11 cellular contexts compared by ENCODE assay signal in the genomic region with DNA sequence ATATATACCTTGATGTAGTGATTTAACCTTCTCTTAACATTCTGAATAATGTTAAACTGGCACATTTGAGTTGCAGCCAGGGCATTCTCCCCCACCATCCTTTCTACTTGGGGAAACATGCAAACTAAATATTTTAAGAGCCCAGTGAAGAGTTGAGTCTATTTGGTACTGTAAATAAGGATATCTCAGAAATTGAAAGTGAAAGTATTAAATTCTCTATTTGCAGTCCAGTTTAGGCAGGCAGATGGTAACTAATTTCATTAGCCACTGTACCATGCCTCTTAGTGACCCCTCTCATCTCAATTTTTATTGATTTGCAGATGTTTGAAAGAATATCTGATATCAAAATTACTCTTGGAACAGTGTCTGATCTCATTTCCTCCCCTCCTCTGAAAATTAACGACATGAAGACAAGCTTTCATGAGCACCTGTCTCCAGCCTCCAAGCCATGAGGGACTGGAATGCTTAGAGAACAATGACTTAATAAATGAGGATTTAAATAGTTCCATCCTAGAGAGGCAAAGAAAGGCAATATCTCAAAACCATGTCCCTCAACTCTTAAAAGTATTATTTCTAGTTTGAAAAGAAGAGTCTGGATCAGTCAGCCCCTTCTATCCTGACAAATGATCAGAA.
DNase-seq lines count a peak whose midpoint lies in the region; ATAC-seq and TF ChIP-seq lines count a peak whose summit lies in the region.
"Had no signal": no experiment of that assay in that cellular context is flagged by ENCODE, and none has a peak within 500 bp of the region (broad histone marks: within the 10 kb centered on the region; RNA-seq: fewer than 3 reads in every experiment).

No MANE protein-coding gene starts in this region.

- DNase-seq in lower lobe of right lung: no peak
- no peak for DNase-seq in mucosa of descending colon
- no peak for DNase-seq in SKM-1 treated with dmso at 0.1 percent for 144 hours (lab: John Stamatoyannopoulos, UW; ENCODE audit: unreplicated experiment)
- DNase-seq in NCI-H82 (lab: John Stamatoyannopoulos, UW): no peak
- no peak for DNase-seq in GM13976 (ENCODE audit: low spot score)
- DNase-seq: NCI-H187, SW 1271 had no signal

- no peak for TF ChIP-seq CTCF in lower lobe of right lung (IDR thresholded peaks at IDR 0.05)
- no peak for TF ChIP-seq CTCF in mucosa of descending colon (IDR thresholded peaks at IDR 0.05)
- no peak for TF ChIP-seq CTCF in GM13976 (IDR thresholded peaks at IDR 0.05; ENCODE audit: borderline replicate concordance, control extremely low read depth, extremely low read depth, insufficient read depth, missing control alignments)

- H3K36me3 ChIP-seq in BLaER1 (no peaks in the 10 kb centered on the region), lower lobe of right lung (no peaks in the 10 kb centered on the region), mucosa of descending colon (ENCODE audit: low read depth) (no peaks in the 10 kb centered on the region)

- H3K4me1 ChIP-seq in BLaER1 (peaks cover 8% of the 10 kb centered on the region; the same call in 1 of the 2 replicates), lower lobe of right lung (peaks cover 14% of the 10 kb centered on the region), mucosa of descending colon (ENCODE audit: low read depth) (no peaks in the 10 kb centered on the region)

- no peak overlapping the region for H3K9ac ChIP-seq in BLaER1

- H3K4me3 ChIP-seq in BLaER1 (no peak overlapping the region), lower lobe of right lung (peak overlapping the region; percentile 7), mucosa of descending colon (no peak overlapping the region)

- no peaks in the 10 kb centered on the region for H3K27me3 ChIP-seq in BLaER1
- H3K27me3 ChIP-seq in lower lobe of right lung (ENCODE audit: low read depth): no peaks in the 10 kb centered on the region

- in situ Hi-C loops in GM13976 (cut with MboI; ENCODE audit: low sequenced_read_pairs, unreplicated experiment): no loop called here

- intact Hi-C loops in lower lobe of right lung (cut with DNase I): no loop called here
- intact Hi-C loops in mucosa of descending colon (cut with DNase I, micrococcal nuclease): no loop called here

- H3K27ac ChIP-seq in BLaER1 (peak overlapping the region; percentile 15; the same call in 1 of the 2 replicates), lower lobe of right lung (peak overlapping the region; percentile 2)

- no peaks in the 10 kb centered on the region for H4K20me1 ChIP-seq in BLaER1

- ATAC-seq in GM18498 (IDR thresholded peaks at IDR 0.05; ENCODE audit: unreplicated experiment) (peak; percentile 61), SK-N-SH treated with all-trans-retinoic acid at 6 μM for 48 hours (peak; percentile 47), lower lobe of right lung (peak in 1 of 2 donors; percentile 53), mucosa of descending colon (no peak)
- ATAC-seq: activated naive CD4-positive, alpha-beta T cell treated with anti-CD3 and anti-CD28 coated beads, Interleukin-2, amount 50 U/mL, for 72 hours had no signal

- H3K4me2 ChIP-seq in BLaER1: peak overlapping the region; percentile 53

- H3K9me3 ChIP-seq in BLaER1: no peaks in the 10 kb centered on the region
- no peaks in the 10 kb centered on the region for H3K9me3 ChIP-seq in lower lobe of right lung
- no peaks in the 10 kb centered on the region for H3K9me3 ChIP-seq in mucosa of descending colon

TF ChIP-seq in SK-N-SH treated with all-trans-retinoic acid at 6 μM for 48 hours, 23 proteins besides CTCF, POLR2A, EP300 and RAD21:
- TF ChIP-seq ZNF8 (CRISPR knock-in tag; IDR thresholded peaks at IDR 0.05) (no peak), PPARA (CRISPR knock-in tag; IDR thresholded peaks at IDR 0.05; ENCODE audit: borderline replicate concordance) (no peak), GLIS3 (CRISPR knock-in tag; IDR thresholded peaks at IDR 0.05) (no peak), RARB (CRISPR knock-in tag; IDR thresholded peaks at IDR 0.05) (no peak), ESRRG (CRISPR knock-in tag; IDR thresholded peaks at IDR 0.05) (no peak), ZFP30 (CRISPR knock-in tag; IDR thresholded peaks at IDR 0.05) (no peak), ZNF70 (CRISPR knock-in tag; IDR thresholded peaks at IDR 0.05) (no peak), TOX (CRISPR knock-in tag; IDR thresholded peaks at IDR 0.05; ENCODE audit: borderline replicate concordance) (no peak), SNAI2 (CRISPR knock-in tag; IDR thresholded peaks at IDR 0.05) (no peak), BACH2 (CRISPR knock-in tag; IDR thresholded peaks at IDR 0.05; ENCODE audit: borderline replicate concordance) (no peak)
